In the genomic region with DNA sequence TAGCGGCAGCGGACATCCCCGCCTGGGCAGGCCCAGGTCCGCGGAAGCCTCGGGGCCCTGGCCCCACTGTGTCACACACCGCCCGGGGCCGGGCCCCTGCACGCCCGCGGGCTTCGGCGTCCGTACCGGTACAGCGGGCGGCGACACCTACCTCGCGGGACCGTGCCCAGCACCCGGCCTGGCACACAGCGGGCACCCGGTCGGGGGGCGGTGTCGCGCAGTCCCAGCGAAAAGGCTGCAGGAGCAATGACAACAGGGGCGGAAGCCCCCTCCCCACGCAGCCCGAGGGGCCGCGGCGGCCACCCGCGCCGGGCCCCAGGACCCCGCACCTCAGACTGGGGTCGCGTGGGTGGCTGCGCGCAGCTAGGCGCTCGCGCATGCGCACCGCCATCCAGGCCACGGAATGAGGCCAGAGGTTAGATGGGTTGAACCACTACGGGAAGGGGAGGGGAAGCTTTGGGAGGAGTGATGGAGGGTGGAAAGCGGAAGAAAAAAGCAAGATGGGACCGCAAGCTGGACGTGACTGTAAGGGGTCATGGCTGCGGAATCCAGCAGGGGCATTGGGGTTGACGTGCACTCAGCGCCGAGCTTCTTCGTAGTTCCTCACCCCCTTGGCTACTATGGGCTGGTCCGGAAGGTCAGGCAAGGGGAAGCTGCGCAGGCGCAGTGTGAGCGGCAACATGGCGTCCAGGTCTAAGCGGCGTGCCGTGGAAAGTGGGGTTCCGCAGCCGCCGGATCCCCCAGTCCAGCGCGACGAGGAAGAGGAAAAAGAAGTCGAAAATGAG, we compare ENCODE assay signal across 8 cellular contexts.
A peak's percentile ranks its signal among the peaks of the same experiment; 100 is the strongest.
DNase-seq lines count a peak whose midpoint lies in the region; ATAC-seq and TF ChIP-seq lines count a peak whose summit lies in the region.

Gene BCCIP, plus strand, starts transcription at position 669 of the 785 bp plus-strand sequence. Its CDS starts 12 bp downstream, at position 681.
Gene UROS, minus strand, starts transcription at position 381 of the 785 bp plus-strand sequence. CDS start 6,759 bp downstream, outside the sequence.

- peak within 1 kb of the TSS; percentile 86 for H3K4me3 ChIP-seq in AG09309 (ENCODE audit: control insufficient read depth, low read depth, low read length)

- ATAC-seq in GM19035 (IDR thresholded peaks at IDR 0.05; ENCODE audit: unreplicated experiment) (peak; percentile 81), HG03342 (IDR thresholded peaks at IDR 0.05; ENCODE audit: unreplicated experiment) (peak; percentile 75)

- peak within 1 kb of the TSS; percentile 100 for H3K27ac ChIP-seq in caudate nucleus (ENCODE audit: low read depth, low read length)

- DNase-seq in AG09309 (ENCODE audit: low read depth): peak; percentile 64
- peak; percentile 73 for DNase-seq in NCI-H345 treated with DMSO at 0.1 percent for 48 hours (lab: John Stamatoyannopoulos, UW; ENCODE audit: unreplicated experiment)
- peak; percentile 81 to 87 (median 84) for DNase-seq in activated CD4-positive, CD25-positive, alpha-beta regulatory T cell (lab: John Stamatoyannopoulos, UW)
- peak; percentile 6 to 97 (median 86) for DNase-seq in caudate nucleus (lab: John Stamatoyannopoulos, UW)
- peak; percentile 90 for DNase-seq in islet precursor cell
- DNase-seq in stimulated activated CD4-positive, alpha-beta T cell treated with anti-CD3 and anti-CD28 coated beads, Interleukin-12 subunit alpha, Interleukin-12 subunit beta, amount 100 ng/mL, for 4 hours: peak; percentile 88

- no peak for TF ChIP-seq CTCF in AG09309 (IDR thresholded peaks at IDR 0.05; ENCODE audit: control insufficient read depth, insufficient read depth, low read depth, low read length, missing control alignments)

Comparison
In these comparisons a context has a peak if more than half of its experiments do, and no peak if none do; other contexts are left out.
1. Peak in every context shown above with its lines: DNase-seq, ATAC-seq, H3K4me3 ChIP-seq and H3K27ac ChIP-seq.